In genomic region chr15:98421419-98422085, GRCh38 we compare ENCODE assay signal across 8 cellular contexts.
DNase-seq lines count a peak whose midpoint lies in the region; ATAC-seq, FAIRE-seq and TF ChIP-seq lines count a peak whose summit lies in the region.

No MANE protein-coding gene starts in this region.

- no peak overlapping the region for H3K4me3 ChIP-seq in OCI-LY1 (ENCODE audit: low read depth, low read length, poor library complexity, severe bottlenecking)
- no peak overlapping the region for H3K4me3 ChIP-seq in fibroblast of villous mesenchyme (ENCODE audit: low read depth, low read length)
- H3K4me3 ChIP-seq in neuronal stem cell (ENCODE audit: low read length in 2 of 2), result peak overlapping the region in 1 of 2 donors; percentile 69
- H3K4me3 ChIP-seq in testis, result peak overlapping the region; percentile 1 to 47

- H3K27ac ChIP-seq in OCI-LY1 (ENCODE audit: low read depth, low read length, poor library complexity, severe bottlenecking), result no peak overlapping the region
- no peak overlapping the region for H3K27ac ChIP-seq in neuronal stem cell (replicated peaks; ENCODE audit: low read length)
- H3K27ac ChIP-seq in testis, result no peak overlapping the region

- H3K14ac ChIP-seq in neuronal stem cell (ENCODE audit: low read length), result no peak overlapping the region

- peak overlapping the region; percentile 58 for H4K8ac ChIP-seq in neuronal stem cell (ENCODE audit: low read depth, low read length)

- peak; percentile 83 for TF ChIP-seq CTCF in OCI-LY1 (IDR thresholded peaks at IDR 0.05; ENCODE audit: low read length)
- peak; percentile 91 for TF ChIP-seq CTCF in fibroblast of villous mesenchyme (IDR thresholded peaks at IDR 0.05; ENCODE audit: insufficient read depth, low read depth, low read length)
- TF ChIP-seq CTCF in testis (IDR thresholded peaks at IDR 0.05), result peak; percentile 95 to 99 (median 97)

- H2BK5ac ChIP-seq in neuronal stem cell (ENCODE audit: low read length), result peak overlapping the region; percentile 71

- no peaks in the 10 kb centered on the region for H3K4me1 ChIP-seq in OCI-LY1 (ENCODE audit: insufficient read depth, low read length, severe bottlenecking)
- H3K4me1 ChIP-seq in neuronal stem cell (ENCODE audit: control insufficient read depth in 2 of 2, insufficient read depth in 1 of 2, low read depth in 1 of 2, low read length in 2 of 2), result peaks cover 3% of the 10 kb centered on the region in 2 donors
- H3K4me1 ChIP-seq in testis, result peaks cover 10% of the 10 kb centered on the region

- H2BK120ac ChIP-seq in neuronal stem cell (ENCODE audit: low read depth, low read length), result no peak overlapping the region

- no peaks in the 10 kb centered on the region for H4K20me1 ChIP-seq in OCI-LY1 (ENCODE audit: insufficient read depth, low read length)

- peak; percentile 35 for DNase-seq in ACHN
- DNase-seq in GM18507 (ENCODE audit: extremely low spot score, insufficient read length, low read depth), result peak; percentile 40
- DNase-seq in fibroblast of villous mesenchyme (ENCODE audit: low read depth), result peak; percentile 23
- peak; percentile 70 for DNase-seq in neuronal stem cell (ENCODE audit: low spot score)
- DNase-seq in testis, result peak; percentile 83

- peak overlapping the region; percentile 95 for H2BK12ac ChIP-seq in neuronal stem cell (ENCODE audit: low read length)

- TF ChIP-seq POLR2A in testis (IDR thresholded peaks at IDR 0.05), result no peak

- peak overlapping the region; percentile 58 for H2AK5ac ChIP-seq in neuronal stem cell (ENCODE audit: low read depth, low read length)

- H3K4me1 Mint-ChIP-seq in activated T-helper 17 cell treated with anti-CD3 and anti-CD28 coated beads, Interleukin-2, amount 50 U/mL, for 72 hours, result no peaks in the 10 kb centered on the region

- WGBS in neuronal stem cell (ENCODE audit: extremely low coverage in 2 of 2, insufficient read length in 2 of 2, insufficient replicate concordance in 1 of 2), 2 donors, result no CpG with 5 or more reads among the region's 60 CpGs
- 1 to 6% methylated on average over 16 to 60 of the region's 60 CpGs for WGBS in testis, 2 donors

- H3K4ac ChIP-seq in neuronal stem cell (ENCODE audit: low read length), result peak overlapping the region; percentile 44

- no peaks in the 10 kb centered on the region for H3F3A ChIP-seq in OCI-LY1 (ENCODE audit: insufficient read depth, low read length)

- no peaks in the 10 kb centered on the region for H3K36me3 Mint-ChIP-seq in activated T-helper 17 cell treated with anti-CD3 and anti-CD28 coated beads, Interleukin-2, amount 50 U/mL, for 72 hours (ENCODE audit: low read depth)

- peak; percentile 86 for ATAC-seq in HG03103 (IDR thresholded peaks at IDR 0.05; ENCODE audit: low read depth, unreplicated experiment)
- ATAC-seq in activated T-helper 17 cell treated with anti-CD3 and anti-CD28 coated beads, Interleukin-2, amount 50 U/mL, for 72 hours (replicated peaks), result peak; percentile 71

- H3K23ac ChIP-seq in neuronal stem cell (ENCODE audit: low read depth, low read length, poor library complexity), result peak overlapping the region; percentile 80

- peak overlapping the region; percentile 96 for H2BK15ac ChIP-seq in neuronal stem cell (ENCODE audit: low read length)

- H3K36me3 ChIP-seq in OCI-LY1 (ENCODE audit: insufficient read depth, low read length) (no peaks in the 10 kb centered on the region), neuronal stem cell (replicated peaks in 1 of 2; ENCODE audit: control insufficient read depth in 2 of 2, insufficient read depth in 2 of 2, low read length in 2 of 2) (no peaks in the 10 kb centered on the region), testis (ENCODE audit: low read depth, missing control alignments) (no peaks in the 10 kb centered on the region)

- no peak overlapping the region for H3K4me3 Mint-ChIP-seq in activated T-helper 17 cell treated with anti-CD3 and anti-CD28 coated beads, Interleukin-2, amount 50 U/mL, for 72 hours

- H3K9me3 Mint-ChIP-seq in activated T-helper 17 cell treated with anti-CD3 and anti-CD28 coated beads, Interleukin-2, amount 50 U/mL, for 72 hours, result no peaks in the 10 kb centered on the region

- no peaks in the 10 kb centered on the region for H3K9me2 ChIP-seq in OCI-LY1 (ENCODE audit: low read depth, low read length)

- intact Hi-C loops in testis (cut with DNase I; ENCODE audit: low total_unique reads), result loop anchor here (10.0 kb wide), 1 partner anchor 107 kb away; no protein-coding TSS in a partner anchor

- H3K27me3 ChIP-seq in OCI-LY1 (ENCODE audit: insufficient read depth, low read length), result no peaks in the 10 kb centered on the region
- H3K27me3 ChIP-seq in neuronal stem cell (ENCODE audit: control insufficient read depth in 3 of 3, insufficient read depth in 3 of 3, low read depth in 1 of 3, low read length in 3 of 3), result peaks cover 0 to 35% (median 22%) of the 10 kb centered on the region in 3 experiments
- no peaks in the 10 kb centered on the region for H3K27me3 ChIP-seq in testis

- H4K91ac ChIP-seq in neuronal stem cell (ENCODE audit: low read depth, low read length, poor library complexity), result no peak overlapping the region

- in situ Hi-C loops in ACHN (cut with HindIII; ENCODE audit: low pct_ligation_motif_present, low pct_unique_long_range_greater_than_20kb, low sequenced_read_pairs), result no loop called here

- H2AFZ ChIP-seq in OCI-LY1 (ENCODE audit: low read length), result no peak overlapping the region
- peak overlapping the region; percentile 71 for H2AFZ ChIP-seq in neuronal stem cell (ENCODE audit: low read length)

- peak; percentile 29 for FAIRE-seq in GM18507 (lab: Jason Lieb, UNC)

- H3K79me1 ChIP-seq in neuronal stem cell (ENCODE audit: low read depth, low read length), result no peaks in the 10 kb centered on the region

- no peak overlapping the region for H3K27ac Mint-ChIP-seq in activated T-helper 17 cell treated with anti-CD3 and anti-CD28 coated beads, Interleukin-2, amount 50 U/mL, for 72 hours

- H3K9me3 ChIP-seq in OCI-LY1 (ENCODE audit: low read length) (no peaks in the 10 kb centered on the region), neuronal stem cell (replicated peaks in 1 of 2; ENCODE audit: control insufficient read depth in 2 of 2, insufficient read depth in 1 of 2, low read depth in 1 of 2, low read length in 2 of 2) (no peaks in the 10 kb centered on the region), testis (no peaks in the 10 kb centered on the region)

- H3K79me2 ChIP-seq in OCI-LY1 (ENCODE audit: insufficient read depth, low read length), result no peaks in the 10 kb centered on the region

- H3K4me2 ChIP-seq in OCI-LY1 (ENCODE audit: low read length), result no peak overlapping the region
- peak overlapping the region; percentile 71 for H3K4me2 ChIP-seq in neuronal stem cell (ENCODE audit: insufficient read depth, low read length, poor library complexity, severe bottlenecking)

- peak overlapping the region; percentile 93 for H3K18ac ChIP-seq in neuronal stem cell (ENCODE audit: low read length)

- H3K27me3 Mint-ChIP-seq in activated T-helper 17 cell treated with anti-CD3 and anti-CD28 coated beads, Interleukin-2, amount 50 U/mL, for 72 hours, result peaks cover 30% of the 10 kb centered on the region

- H3K9ac ChIP-seq in OCI-LY1 (ENCODE audit: low read length) (no peak overlapping the region), neuronal stem cell (ENCODE audit: low read depth, low read length, poor library complexity) (peak overlapping the region; percentile 61)

Comparison
In these comparisons a context has a peak if more than half of its experiments do, and no peak if none do; other contexts are left out.
1. DNase-seq: peak in every context shown above with its lines; median percentile 83 in testis; 70 in neuronal stem cell; 40 in GM18507; 35 in ACHN; 23 in fibroblast of villous mesenchyme.
2. H3K4me3 ChIP-seq: peak in testis (2 of 2); none in OCI-LY1 (single experiment) and fibroblast of villous mesenchyme (single experiment).
3. Peak in every context shown above with its lines, with median percentiles within 50 percentile points of each other: CTCF ChIP-seq.